In the genomic region with DNA sequence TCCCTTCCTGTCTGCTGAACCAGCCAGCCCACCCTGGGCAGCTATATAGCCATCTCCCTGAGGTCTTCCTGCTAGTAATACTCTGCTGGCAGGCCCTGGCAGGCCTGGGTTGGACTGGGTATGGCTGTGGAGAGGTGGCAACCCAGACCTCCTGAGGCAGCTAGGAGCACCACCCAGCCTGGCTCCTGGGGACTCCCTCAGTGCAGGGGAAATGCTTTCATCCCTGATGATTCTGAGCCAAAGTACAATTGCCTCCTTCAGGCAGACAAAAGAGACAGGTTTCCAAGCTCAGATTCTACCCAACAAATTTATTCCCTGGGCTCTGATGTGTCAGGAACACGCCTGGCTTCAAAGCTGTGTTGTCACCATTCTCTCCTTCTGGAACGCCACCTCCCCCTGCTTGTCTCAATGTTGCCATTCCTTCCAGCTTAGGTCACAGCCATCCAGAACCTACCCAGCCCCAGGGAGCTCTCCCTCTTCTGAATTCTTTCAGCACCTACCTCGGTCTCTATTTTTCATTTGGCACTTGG, we compare ENCODE assay signal across 10 cellular contexts. TPM values are rescaled to one million over a fixed set of nuclear protein-coding genes. Genes with fewer than 3 reads are reported as not detected.
A peak's percentile ranks its signal among the peaks of the same experiment; 100 is the strongest.
DNase-seq lines count a peak whose midpoint lies in the region; ATAC-seq, FAIRE-seq and TF ChIP-seq lines count a peak whose summit lies in the region.
"Had no signal": no experiment of that assay in that cellular context is flagged by ENCODE, and none has a peak within 500 bp of the region (broad histone marks: within the 10 kb centered on the region; RNA-seq: fewer than 3 reads in every experiment).

No MANE protein-coding gene starts in this region.

- peaks cover 11 to 17% (median 14%) of the 10 kb centered on the region in 4 donors for H3K4me1 ChIP-seq in transverse colon

- no peak for TF ChIP-seq EP300 in transverse colon (IDR thresholded peaks at IDR 0.05; ENCODE audit: low read depth)

- H3K27ac ChIP-seq in transverse colon = peak overlapping the region in 3 of 4 donors; percentile 14 to 62 (median 46)
- H3K27ac ChIP-seq: KMS-11 had no signal

- no peak for ATAC-seq in GM21529 (IDR thresholded peaks at IDR 0.05; ENCODE audit: unreplicated experiment)

- DNase-seq in HT1080 (ENCODE audit: low read depth) (peak; percentile 81), astrocyte of the hippocampus (ENCODE audit: low read depth, low spot score) (peak; percentile 95), iPS-NIHi7 (ENCODE audit: extremely low spot score) (peak; percentile 78), transverse colon (no peak), DMS79 treated with DMSO at 0.1 percent for 48 hours (lab: John Stamatoyannopoulos, UW) (no peak), D721Med (ENCODE audit: insufficient read length, low spot score) (no peak)
- DNase-seq: activated CD4-positive, CD25-positive, alpha-beta regulatory T cell had no signal

- WGBS in transverse colon (ENCODE audit: low coverage in 1 of 2), 2 donors = 21 to 46% methylated on average over 2 to 3 of the region's 3 CpGs

- no peak for FAIRE-seq in D721Med (lab: Jason Lieb, UNC)
- FAIRE-seq: endometrium had no signal

- no peaks in the 10 kb centered on the region for H3K36me3 ChIP-seq in transverse colon

- intact Hi-C loops in transverse colon (cut with DNase I; ENCODE audit: low total_unique reads) = no loop called here

- no peak overlapping the region for H3K4me3 ChIP-seq in transverse colon

- in situ Hi-C loops in transverse colon (cut with MboI; ENCODE audit: low pct_ligation_motif_present in 1 of 4, low pct_unique_long_range_greater_than_20kb in 1 of 4, low sequenced_read_pairs in 3 of 4) = no loop called here

- TF ChIP-seq CTCF in transverse colon (IDR thresholded peaks at IDR 0.05) = no peak
- no peak for TF ChIP-seq CTCF in D721Med (IDR thresholded peaks at IDR 0.05; ENCODE audit: insufficient read depth, missing control alignments)

- H3K9me3 ChIP-seq in transverse colon = no peaks in the 10 kb centered on the region

- TF ChIP-seq POLR2A in transverse colon (IDR thresholded peaks at IDR 0.05) = no peak

- H3K27me3 ChIP-seq in transverse colon = no peaks in the 10 kb centered on the region

RNA-seq across cellular contexts. Expression of a gene that starts 4.7 kb away (rescaled TPM):
- 11.5 and 13.8 TPM in 2 replicates for total RNA-seq in HT1080 (2014; rRNA removed; shearing (Covaris generic))
- 11.7 and 13.4 TPM in 2 replicates for polyA plus RNA-seq in HT1080 (2015; cell fraction: cytosol; rRNA removed)
- polyA plus RNA-seq in HT1080 (2015; cell fraction: nucleus; rRNA removed) = 20.1 and 26.5 TPM in 2 replicates
- 10 to 100 TPM; 22.7 to 95.0 (median 54.3) TPM for total RNA-seq in transverse colon

RNA-seq across cellular contexts. Expression of a gene that starts 20.7 kb away (rescaled TPM):
- total RNA-seq in HT1080 (2014; rRNA removed; shearing (Covaris generic)) = 140 and 154 TPM in 2 replicates
- polyA plus RNA-seq in HT1080 (2015; cell fraction: cytosol; rRNA removed) = 142 and 160 TPM in 2 replicates
- polyA plus RNA-seq in HT1080 (2015; cell fraction: nucleus; rRNA removed) = 187 and 194 TPM in 2 replicates
- 100 to 1,000 TPM in 1 of 4 donors, 10 to 100 TPM in 3; 39.2 to 101 (median 70.8) TPM for total RNA-seq in transverse colon

RNA-seq across cellular contexts. Expression of a gene that starts 21.4 kb away (rescaled TPM):
- total RNA-seq in HT1080 (2014; rRNA removed; shearing (Covaris generic)) = 0.14 TPM in 1 of 2 replicates, not detected in the other
- polyA plus RNA-seq in HT1080 (2015; cell fraction: cytosol; rRNA removed) = not detected in 2 replicates
- polyA plus RNA-seq in HT1080 (2015; cell fraction: nucleus; rRNA removed) = 0.20 TPM in 1 of 2 replicates, not detected in the other
- not detected for total RNA-seq in transverse colon

RNA-seq across cellular contexts. Expression of a gene that starts 29.2 kb away (rescaled TPM):
- 19.6 and 20.4 TPM in 2 replicates for total RNA-seq in HT1080 (2014; rRNA removed; shearing (Covaris generic))
- 24.2 and 30.4 TPM in 2 replicates for polyA plus RNA-seq in HT1080 (2015; cell fraction: cytosol; rRNA removed)
- 25.4 and 26.9 TPM in 2 replicates for polyA plus RNA-seq in HT1080 (2015; cell fraction: nucleus; rRNA removed)
- total RNA-seq in transverse colon = 10 to 100 TPM; 18.7 to 44.8 (median 28.2) TPM

RNA-seq across cellular contexts. Expression of a gene that starts 29.2 kb away (rescaled TPM):
- 7.3 and 8.4 TPM in 2 replicates for total RNA-seq in HT1080 (2014; rRNA removed; shearing (Covaris generic))
- 14.7 and 15.6 TPM in 2 replicates for polyA plus RNA-seq in HT1080 (2015; cell fraction: cytosol; rRNA removed)
- polyA plus RNA-seq in HT1080 (2015; cell fraction: nucleus; rRNA removed) = 21.1 and 27.4 TPM in 2 replicates
- total RNA-seq in transverse colon = 1 to 10 TPM in 3 of 4 donors, under 1 TPM in 1; 0.40 to 9.1 (median 3.8) TPM

Comparison
In these comparisons a context has a peak if more than half of its experiments do, and no peak if none do; other contexts are left out.
1. DNase-seq: peak in HT1080 (single experiment), astrocyte of the hippocampus (single experiment) and iPS-NIHi7 (single experiment); none in transverse colon (single experiment), DMS79 treated with DMSO at 0.1 percent for 48 hours (single experiment) and D721Med (single experiment).